1 cellular context compared by ENCODE assay signal in genomic region chr22:38448945-38449745, GRCh38.
TF ChIP-seq lines count a peak whose summit lies in the region.

No MANE protein-coding gene starts in this region.

TF ChIP-seq in H1, 55 proteins besides CTCF, POLR2A, EP300 and RAD21:
- TF ChIP-seq KDM1A (IDR thresholded peaks at IDR 0.05; ENCODE audit: borderline replicate concordance, low read length): peak; percentile 70
- no peak for TF ChIP-seq KDM4A (IDR thresholded peaks at IDR 0.05; ENCODE audit: low read depth, low read length, severe bottlenecking)
- no peak for TF ChIP-seq SAP30 (IDR thresholded peaks at IDR 0.05; ENCODE audit: insufficient read depth, insufficient replicate concordance, low read length)
